8 cellular contexts compared by ENCODE assay signal in the genomic region with DNA sequence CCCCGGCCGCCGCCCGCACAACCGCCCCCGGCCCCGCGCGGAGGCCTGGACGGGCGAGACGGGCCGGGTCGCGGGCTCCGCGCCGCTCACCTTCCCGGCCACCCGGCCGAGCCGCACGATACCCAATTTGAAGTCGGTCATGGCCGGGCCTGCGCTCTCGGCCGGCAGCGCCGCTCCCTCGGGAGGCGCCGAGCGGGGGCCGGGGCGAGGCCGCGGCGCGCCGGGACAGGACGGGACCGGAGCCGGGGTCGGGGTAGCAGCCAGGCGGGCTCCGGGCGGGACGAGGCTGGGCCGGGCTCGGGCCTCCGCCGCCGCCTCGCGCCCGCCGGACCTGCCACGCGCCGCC. TPM values are rescaled to one million over a fixed set of nuclear protein-coding genes. Genes with fewer than 3 reads are reported as not detected.
DNase-seq lines count a peak whose midpoint lies in the region; ATAC-seq, FAIRE-seq and TF ChIP-seq lines count a peak whose summit lies in the region.

No MANE protein-coding gene starts in this region.

- DNase-seq in endothelial cell of umbilical vein (ENCODE audit: low read depth, low spot score) = no peak
- no peak for DNase-seq in retinal pigment epithelial cell (ENCODE audit: low read depth)
- no peak for DNase-seq in NCI-H345 treated with DMSO at 0.1 percent for 48 hours (lab: John Stamatoyannopoulos, UW; ENCODE audit: unreplicated experiment)
- no peak for DNase-seq in NCI-H510A (lab: John Stamatoyannopoulos, UW)

- no peaks in the 10 kb centered on the region for H3K9me1 ChIP-seq in endothelial cell of umbilical vein (replicated peaks; ENCODE audit: control insufficient read depth, extremely low read depth, insufficient read depth, low read length)

- POLR2A ChIA-PET in endothelial cell of umbilical vein (lab: Charles Lee) = no interaction called here

- H3K27me3 ChIP-seq in HUES6 (ENCODE audit: control insufficient read depth, insufficient read depth, low read length) = no peaks in the 10 kb centered on the region
- H3K27me3 ChIP-seq in endothelial cell of umbilical vein (ENCODE audit: control insufficient read depth in 2 of 2, insufficient read depth in 2 of 2, low read length in 2 of 2) = no peaks in the 10 kb centered on the region

- intact Hi-C loops in endothelial cell of umbilical vein (cut with micrococcal nuclease) = loop anchor here (1.0 kb wide), 3 partner anchors 15 to 39 kb away; a partner anchor contains a TSS

- H3K4me1 ChIP-seq in HUES6 (ENCODE audit: control insufficient read depth, insufficient read depth, low read length) = 0 out of 2 replicates have a peak, but pooled peaks cover 2% of the 10 kb centered on the region
- H3K4me1 ChIP-seq in endothelial cell of umbilical vein (ENCODE audit: control insufficient read depth, extremely low read depth, insufficient read depth, low read length) = peaks cover 9% of the 10 kb centered on the region

- H3K36me3 ChIP-seq in HUES6 (ENCODE audit: control insufficient read depth, insufficient read depth, low read length) (peaks cover 39% of the 10 kb centered on the region), endothelial cell of umbilical vein (ENCODE audit: control insufficient read depth in 2 of 2, extremely low read depth in 1 of 2, insufficient read depth in 2 of 2, low read length in 2 of 2) (peaks cover 13 to 27% of the 10 kb centered on the region in 2 experiments)

- TF ChIP-seq CTCF in endothelial cell of umbilical vein (IDR thresholded peaks at IDR 0.05; ENCODE audit: extremely low read depth in 1 of 2, insufficient read depth in 1 of 2, low read depth in 1 of 2, low read length in 2 of 2) (no peak), retinal pigment epithelial cell (conservative IDR thresholded peaks at IDR 0.05; ENCODE audit: low read depth, low read length) (no peak)

- peak overlapping the region; percentile 42 for H2AFZ ChIP-seq in endothelial cell of umbilical vein (ENCODE audit: low read depth, low read length)

- H3K9ac ChIP-seq in HUES6 (ENCODE audit: low read length) = peak overlapping the region; percentile 87
- H3K9ac ChIP-seq in endothelial cell of umbilical vein (replicated peaks; ENCODE audit: extremely low read depth, insufficient read depth, low read length) = no peak overlapping the region

- FAIRE-seq in endothelial cell of umbilical vein (lab: Jason Lieb, UNC) = no peak

- TF ChIP-seq POLR2A in endothelial cell of umbilical vein (IDR thresholded peaks at IDR 0.05; ENCODE audit: low read depth, low read length) = no peak

- CTCF ChIA-PET in endothelial cell of umbilical vein (lab: Charles Lee) = interaction anchor here (0.7 to 1.6 kb wide), 4 partner anchors 10 to 15 kb away, joined by 3 to 8 read pairs (median 4); no protein-coding TSS in a partner anchor

- no TSS peak for BruUV-seq in endothelial cell of umbilical vein (replicated peaks; lab: Mats Ljungman, UMichigan)

- no peaks in the 10 kb centered on the region for H4K20me1 ChIP-seq in endothelial cell of umbilical vein (replicated peaks; ENCODE audit: control insufficient read depth, extremely low read depth, insufficient read depth, low read length)

- ATAC-seq in GM18858 (IDR thresholded peaks at IDR 0.05; ENCODE audit: unreplicated experiment) (peak; percentile 16), HG03378 (IDR thresholded peaks at IDR 0.05; ENCODE audit: unreplicated experiment) (no peak), HG03196 (IDR thresholded peaks at IDR 0.05; ENCODE audit: unreplicated experiment) (no peak)

- H3K4me3 ChIP-seq in HUES6 (ENCODE audit: low read depth, low read length) (peak overlapping the region; percentile 84), endothelial cell of umbilical vein (replicated peaks in 1 of 3; ENCODE audit: insufficient read depth in 1 of 3, low read depth in 1 of 3, low read length in 3 of 3) (peak overlapping the region in 1 of 3 experiments; percentile 80), retinal pigment epithelial cell (ENCODE audit: low read length) (peak overlapping the region; percentile 23)

- H3K9me3 ChIP-seq in HUES6 (ENCODE audit: control insufficient read depth, insufficient read depth, low read depth, low read length) (no peaks in the 10 kb centered on the region), endothelial cell of umbilical vein (replicated peaks; ENCODE audit: control insufficient read depth, insufficient read depth, low read length) (no peaks in the 10 kb centered on the region)

- H3K27ac ChIP-seq in HUES6 (ENCODE audit: low read depth, low read length) (no peak overlapping the region), endothelial cell of umbilical vein (ENCODE audit: insufficient read depth, low read depth, low read length) (no peak overlapping the region)

- no peak overlapping the region for H3K4me2 ChIP-seq in endothelial cell of umbilical vein (ENCODE audit: insufficient read depth, low read length)

- dilution Hi-C loops in endothelial cell of umbilical vein (cut with MboI; ENCODE audit: extremely low pct_ligation_motif_present, low sequenced_read_pairs) = no loop called here

- peaks cover 18% of the 10 kb centered on the region for H3K79me2 ChIP-seq in endothelial cell of umbilical vein (ENCODE audit: control insufficient read depth, insufficient read depth, low read length)

TF ChIP-seq in endothelial cell of umbilical vein, 7 proteins besides CTCF, POLR2A, EP300 and RAD21:
- TF ChIP-seq EZH2 (IDR thresholded peaks at IDR 0.05; ENCODE audit: borderline replicate concordance, low read depth, low read length, severe bottlenecking) = no peak
- TF ChIP-seq JUN (IDR thresholded peaks at IDR 0.05; ENCODE audit: borderline replicate concordance, insufficient read depth, insufficient read length, low read depth) = no peak
- TF ChIP-seq MYC (IDR thresholded peaks at IDR 0.05; ENCODE audit: low read depth, low read length) = no peak
- TF ChIP-seq, protein P1, sequence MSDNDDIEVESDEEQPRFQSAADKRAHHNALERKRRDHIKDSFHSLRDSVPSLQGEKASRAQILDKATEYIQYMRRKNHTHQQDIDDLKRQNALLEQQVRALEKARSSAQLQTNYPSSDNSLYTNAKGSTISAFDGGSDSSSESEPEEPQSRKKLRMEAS (IDR thresholded peaks at IDR 0.05; ENCODE audit: insufficient read depth, insufficient read length) = no peak
- no peak for TF ChIP-seq FOS (IDR thresholded peaks at IDR 0.05; ENCODE audit: borderline replicate concordance, insufficient read depth, low read length)
- no peak for TF ChIP-seq POLR2AphosphoS5 (IDR thresholded peaks at IDR 0.05; ENCODE audit: insufficient read depth, low read depth, low read length)
- TF ChIP-seq GATA2 (IDR thresholded peaks at IDR 0.05; ENCODE audit: insufficient read depth, insufficient read length, low read depth, low read length) = no peak

RNA-seq across cellular contexts. Expression of a gene that starts 0.2 kb away (rescaled TPM):
- 32.6 and 35.4 TPM in 2 replicates for total RNA-seq in endothelial cell of umbilical vein
- 22.3 and 22.8 TPM in 2 replicates for polyA plus RNA-seq in endothelial cell of umbilical vein
- 19.3 and 21.9 TPM in 2 replicates for polyA plus RNA-seq in endothelial cell of umbilical vein (2011; cell fraction: cytosol; rRNA removed)
- polyA plus RNA-seq in endothelial cell of umbilical vein (2011; cell fraction: nucleus; rRNA removed) = 42.1 and 43.3 TPM in 2 replicates
- 21.3 and 23.6 TPM in 2 replicates for polyA plus RNA-seq in endothelial cell of umbilical vein (2012)
- polyA minus RNA-seq in endothelial cell of umbilical vein = 8.6 and 10.9 TPM in 2 replicates
- 42.3 TPM for polyA minus RNA-seq in endothelial cell of umbilical vein (2011; cell fraction: cytosol; rRNA and poly(A)+ RNA removed)
- polyA minus RNA-seq in endothelial cell of umbilical vein (2011; cell fraction: nucleus; rRNA and poly(A)+ RNA removed) = 10.8 and 12.6 TPM in 2 replicates

RNA-seq across cellular contexts. Expression of a gene that starts 11.4 kb away (rescaled TPM):
- 43.2 TPM in 2 replicates for total RNA-seq in endothelial cell of umbilical vein
- polyA plus RNA-seq in endothelial cell of umbilical vein = 40.8 and 41.8 TPM in 2 replicates
- 29.5 and 37.5 TPM in 2 replicates for polyA plus RNA-seq in endothelial cell of umbilical vein (2011; cell fraction: cytosol; rRNA removed)
- polyA plus RNA-seq in endothelial cell of umbilical vein (2011; cell fraction: nucleus; rRNA removed) = 144 and 146 TPM in 2 replicates
- polyA plus RNA-seq in endothelial cell of umbilical vein (2012) = 23.9 and 26.7 TPM in 2 replicates
- polyA minus RNA-seq in endothelial cell of umbilical vein = 25.6 and 26.6 TPM in 2 replicates
- 18.8 TPM for polyA minus RNA-seq in endothelial cell of umbilical vein (2011; cell fraction: cytosol; rRNA and poly(A)+ RNA removed)
- polyA minus RNA-seq in endothelial cell of umbilical vein (2011; cell fraction: nucleus; rRNA and poly(A)+ RNA removed) = 25.6 and 29.5 TPM in 2 replicates

RNA-seq across cellular contexts. Expression of a gene that starts 15.4 kb away (rescaled TPM):
- 21.5 and 22.5 TPM in 2 replicates for total RNA-seq in endothelial cell of umbilical vein
- polyA plus RNA-seq in endothelial cell of umbilical vein = 51.0 and 64.3 TPM in 2 replicates
- polyA plus RNA-seq in endothelial cell of umbilical vein (2011; cell fraction: cytosol; rRNA removed) = 22.6 and 30.4 TPM in 2 replicates
- 130 and 153 TPM in 2 replicates for polyA plus RNA-seq in endothelial cell of umbilical vein (2011; cell fraction: nucleus; rRNA removed)
- 20.9 and 28.6 TPM in 2 replicates for polyA plus RNA-seq in endothelial cell of umbilical vein (2012)
- polyA minus RNA-seq in endothelial cell of umbilical vein = 24.6 and 25.7 TPM in 2 replicates
- polyA minus RNA-seq in endothelial cell of umbilical vein (2011; cell fraction: cytosol; rRNA and poly(A)+ RNA removed) = 48.2 TPM
- polyA minus RNA-seq in endothelial cell of umbilical vein (2011; cell fraction: nucleus; rRNA and poly(A)+ RNA removed) = 35.8 and 48.0 TPM in 2 replicates

RNA-seq across cellular contexts. Expression of a gene that starts 28.7 kb away (rescaled TPM):
- total RNA-seq in endothelial cell of umbilical vein = 103 and 104 TPM in 2 replicates
- 48.2 and 56.1 TPM in 2 replicates for polyA plus RNA-seq in endothelial cell of umbilical vein
- polyA plus RNA-seq in endothelial cell of umbilical vein (2011; cell fraction: cytosol; rRNA removed) = 37.3 and 47.0 TPM in 2 replicates
- polyA plus RNA-seq in endothelial cell of umbilical vein (2011; cell fraction: nucleus; rRNA removed) = 120 and 133 TPM in 2 replicates
- 45.3 and 50.9 TPM in 2 replicates for polyA plus RNA-seq in endothelial cell of umbilical vein (2012)
- 88.5 and 92.5 TPM in 2 replicates for polyA minus RNA-seq in endothelial cell of umbilical vein
- 114 TPM for polyA minus RNA-seq in endothelial cell of umbilical vein (2011; cell fraction: cytosol; rRNA and poly(A)+ RNA removed)
- polyA minus RNA-seq in endothelial cell of umbilical vein (2011; cell fraction: nucleus; rRNA and poly(A)+ RNA removed) = 77.5 and 108 TPM in 2 replicates

RNA-seq across cellular contexts. Expression of a gene that starts 38.4 kb away (rescaled TPM):
- total RNA-seq in endothelial cell of umbilical vein = 50.7 and 53.3 TPM in 2 replicates
- polyA plus RNA-seq in endothelial cell of umbilical vein = 50.4 and 90.1 TPM in 2 replicates
- 23.9 and 47.2 TPM in 2 replicates for polyA plus RNA-seq in endothelial cell of umbilical vein (2011; cell fraction: cytosol; rRNA removed)
- polyA plus RNA-seq in endothelial cell of umbilical vein (2011; cell fraction: nucleus; rRNA removed) = 12.3 and 14.7 TPM in 2 replicates
- polyA plus RNA-seq in endothelial cell of umbilical vein (2012) = 38.0 and 55.4 TPM in 2 replicates
- 6.6 and 8.1 TPM in 2 replicates for polyA minus RNA-seq in endothelial cell of umbilical vein
- 21.3 TPM for polyA minus RNA-seq in endothelial cell of umbilical vein (2011; cell fraction: cytosol; rRNA and poly(A)+ RNA removed)
- polyA minus RNA-seq in endothelial cell of umbilical vein (2011; cell fraction: nucleus; rRNA and poly(A)+ RNA removed) = 2.1 and 4.1 TPM in 2 replicates
